1 cellular context compared by ENCODE assay signal in the genomic region with DNA sequence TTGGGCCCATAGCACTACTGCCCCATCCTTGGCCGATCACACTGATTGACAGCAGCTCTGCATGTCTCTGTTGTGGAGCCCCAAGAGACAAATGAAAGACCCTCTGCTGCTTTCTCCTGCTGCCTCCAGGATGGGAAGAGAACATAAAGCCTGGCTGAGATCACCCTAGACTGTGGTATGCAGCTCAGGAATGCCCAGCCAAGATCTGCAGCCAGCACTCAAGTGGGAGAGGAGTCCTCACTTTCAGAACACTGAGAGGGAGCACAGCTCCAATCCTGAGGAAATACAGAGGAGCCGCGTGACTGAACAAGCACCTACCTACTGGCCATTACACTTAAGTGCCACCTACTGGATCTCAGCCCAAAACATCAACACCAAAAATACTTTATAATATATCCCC.
TF ChIP-seq lines count a peak whose summit lies in the region.

No MANE protein-coding gene starts in this region.

TF ChIP-seq in H1, 55 proteins besides CTCF, POLR2A, EP300 and RAD21:
- TF ChIP-seq JUN (IDR thresholded peaks at IDR 0.05; ENCODE audit: low read depth, low read length) (no peak), BACH1 (IDR thresholded peaks at IDR 0.05; ENCODE audit: low read length) (no peak), BRCA1 (IDR thresholded peaks at IDR 0.05; ENCODE audit: low read depth, low read length) (no peak), YY1 (IDR thresholded peaks at IDR 0.05; ENCODE audit: low read depth, low read length) (no peak)
